Comparison of ENCODE assay signal across 8 cellular contexts in genomic region chr18:23585897-23586248, GRCh38. TPM values are rescaled to one million over a fixed set of nuclear protein-coding genes. Genes with fewer than 3 reads are reported as not detected.
DNase-seq lines count a peak whose midpoint lies in the region; ATAC-seq and TF ChIP-seq lines count a peak whose summit lies in the region.

No MANE protein-coding gene starts in this region.

- peaks cover 52% of the 10 kb centered on the region for H3K4me1 Mint-ChIP-seq in brain

- H3K4me3 ChIP-seq in DND-41 (ENCODE audit: low read depth in 1 of 2, low read length in 2 of 2) = peak overlapping the region; percentile 38 to 86
- peak overlapping the region; percentile 58 for H3K4me3 ChIP-seq in mucosa of descending colon

- H3K36me3 Mint-ChIP-seq in brain = peaks cover 4% of the 10 kb centered on the region

- H3K79me2 ChIP-seq in DND-41 (ENCODE audit: insufficient read depth, low read length) = peaks cover 51% of the 10 kb centered on the region

- H4K20me1 ChIP-seq in DND-41 (ENCODE audit: insufficient read depth, low read length) = peaks cover 9% of the 10 kb centered on the region; the same call in 1 of the 2 replicates

- peak overlapping the region; percentile 87 to 97 (median 93) for H3K4me3 Mint-ChIP-seq in brain

- H3K9ac ChIP-seq in DND-41 (ENCODE audit: low read depth, low read length) = peak overlapping the region; percentile 71

- peak overlapping the region; percentile 90 for H3K4me2 ChIP-seq in DND-41 (ENCODE audit: insufficient read depth, low read length)

- intact Hi-C loops in mucosa of descending colon (cut with DNase I, micrococcal nuclease) = loop anchor here in 1 of 2 donors (10.0 kb wide), 1 partner anchor 61 kb away; no protein-coding TSS in a partner anchor

- H3K27me3 ChIP-seq in DND-41 (ENCODE audit: insufficient read depth, low read length, poor library complexity) = no peaks in the 10 kb centered on the region

- peaks cover 5% of the 10 kb centered on the region; the same call in 1 of the 2 replicates for H3K36me3 ChIP-seq in DND-41 (ENCODE audit: insufficient read depth, low read length)
- H3K36me3 ChIP-seq in mucosa of descending colon (ENCODE audit: low read depth) = no peaks in the 10 kb centered on the region

- no peaks in the 10 kb centered on the region for H3K9me3 Mint-ChIP-seq in brain

- DNase-seq in DND-41 = no peak
- no peak for DNase-seq in mucosa of descending colon
- DNase-seq in NCI-H187 treated with DMSO at 0.1 percent for 48 hours (lab: John Stamatoyannopoulos, UW) = no peak

- TF ChIP-seq CTCF in DND-41 (IDR thresholded peaks at IDR 0.05; ENCODE audit: borderline replicate concordance, extremely low read depth, low read length, poor library complexity, severe bottlenecking) (no peak), brain (conservative IDR thresholded peaks at IDR 0.05) (no peak), mucosa of descending colon (IDR thresholded peaks at IDR 0.05) (no peak)

- H3K9me3 ChIP-seq in DND-41 (ENCODE audit: insufficient read depth, low read length, severe bottlenecking) (no peaks in the 10 kb centered on the region), mucosa of descending colon (no peaks in the 10 kb centered on the region)

- peak overlapping the region; percentile 85 to 96 (median 92) for H3K27ac Mint-ChIP-seq in brain

- no peak; the same call in 2 of the 3 replicates for ATAC-seq in DND-41 (ENCODE audit: insufficient read depth, low read depth)
- peak; percentile 11 for ATAC-seq in HG03108 (IDR thresholded peaks at IDR 0.05; ENCODE audit: unreplicated experiment)
- ATAC-seq in mucosa of descending colon = no peak
- no peak for ATAC-seq in GM19035 (IDR thresholded peaks at IDR 0.05; ENCODE audit: unreplicated experiment)
- ATAC-seq in GM19397 (IDR thresholded peaks at IDR 0.05; ENCODE audit: unreplicated experiment) = no peak
- ATAC-seq in HG02981 (IDR thresholded peaks at IDR 0.05; ENCODE audit: unreplicated experiment) = no peak

- H3K4me1 ChIP-seq in DND-41 (ENCODE audit: insufficient read depth, low read length) (peaks cover 48% of the 10 kb centered on the region), mucosa of descending colon (ENCODE audit: low read depth) (peaks cover 26% of the 10 kb centered on the region)

- H3K27me3 Mint-ChIP-seq in brain = peaks cover 10% of the 10 kb centered on the region

- H3K27ac ChIP-seq in DND-41 (ENCODE audit: low read length) = peak overlapping the region; percentile 93

- H2AFZ ChIP-seq in DND-41 (ENCODE audit: low read depth, low read length) = peak overlapping the region; percentile 98

RNA-seq across cellular contexts. Expression of gene NPC1, which starts 0.4 kb away (rescaled TPM):
- 44.6 TPM for polyA plus RNA-seq in brain (ENCODE audit: insufficient read depth, low read depth, low replicate concordance)
- 10 to 100 TPM; 35.5 to 51.0 (median 41.2) TPM for total RNA-seq in mucosa of descending colon
